8 cellular contexts compared by ENCODE assay signal in genomic region chr2:71100195-71100964, GRCh38. TPM values are rescaled to one million over a fixed set of nuclear protein-coding genes. Genes with fewer than 3 reads are reported as not detected.
DNase-seq lines count a peak whose midpoint lies in the region; ATAC-seq, FAIRE-seq and TF ChIP-seq lines count a peak whose summit lies in the region.

No MANE protein-coding gene starts in this region.

- no peak for FAIRE-seq in urothelium cell line (lab: Jason Lieb, UNC)

- H3K27me3 ChIP-seq in neural progenitor cell = no peaks in the 10 kb centered on the region

- peak; percentile 1 for DNase-seq in DMS153 (lab: John Stamatoyannopoulos, UW)
- DNase-seq in NOMO-1 treated with DMSO at 0.1 percent for 48 hours (lab: John Stamatoyannopoulos, UW; ENCODE audit: unreplicated experiment) = peak; percentile 45
- peak; percentile 26 for DNase-seq in activated T-cell treated with anti-CD3 and anti-CD28 coated beads for 24 hours (ENCODE audit: low read depth)
- DNase-seq in fibroblast of peridontal ligament (ENCODE audit: extremely low read depth) = peak; percentile 69
- peak; percentile 57 for DNase-seq in neural progenitor cell (ENCODE audit: low spot score)
- DNase-seq in urothelium cell line (ENCODE audit: low spot score) = peak; percentile 80

- no peaks in the 10 kb centered on the region for H3K79me2 ChIP-seq in neural progenitor cell (ENCODE audit: low read depth)

- H4K20me1 ChIP-seq in neural progenitor cell (ENCODE audit: low read depth) = no peaks in the 10 kb centered on the region

- no peaks in the 10 kb centered on the region for H3K9me3 ChIP-seq in neural progenitor cell (ENCODE audit: low read depth)

- ATAC-seq in HG03175 (IDR thresholded peaks at IDR 0.05; ENCODE audit: unreplicated experiment) = peak; percentile 49
- no peak for ATAC-seq in GM21447 (IDR thresholded peaks at IDR 0.05; ENCODE audit: unreplicated experiment)

- H3K27ac ChIP-seq in neural progenitor cell = no peak overlapping the region

- no peaks in the 10 kb centered on the region for H3K4me1 Mint-ChIP-seq in neural progenitor cell

- no peaks in the 10 kb centered on the region for H3K36me3 ChIP-seq in neural progenitor cell

- H3K27ac Mint-ChIP-seq in neural progenitor cell = no peak overlapping the region

- peaks cover 3% of the 10 kb centered on the region for H3K9me3 Mint-ChIP-seq in neural progenitor cell

- H3K36me3 Mint-ChIP-seq in neural progenitor cell = no peaks in the 10 kb centered on the region

- H2AFZ ChIP-seq in neural progenitor cell (replicated peaks) = peak overlapping the region; percentile 71

- H3K27me3 Mint-ChIP-seq in neural progenitor cell (ENCODE audit: insufficient read depth, low read depth) = peaks cover 3% of the 10 kb centered on the region

- no peaks in the 10 kb centered on the region for H3F3A ChIP-seq in neural progenitor cell (ENCODE audit: low read depth)

- no peaks in the 10 kb centered on the region for H3K4me1 ChIP-seq in neural progenitor cell

- no peak overlapping the region for H3K4me3 ChIP-seq in neural progenitor cell

- no peak overlapping the region for H3K4me2 ChIP-seq in neural progenitor cell

- no peak overlapping the region for H3K4me3 Mint-ChIP-seq in neural progenitor cell

- peak; percentile 71 for TF ChIP-seq CTCF in neural progenitor cell (IDR thresholded peaks at IDR 0.05)

- no peak overlapping the region for H3K9ac ChIP-seq in neural progenitor cell

RNA-seq across cellular contexts. Expression of gene MCEE, which starts 29.6 kb away (rescaled TPM):
- total RNA-seq in neural progenitor cell (ENCODE audit: low replicate concordance) = 8.0 and 24.7 TPM in 2 replicates

RNA-seq across cellular contexts. Expression of gene MPHOSPH10, which starts 30.1 kb away (rescaled TPM):
- total RNA-seq in neural progenitor cell (ENCODE audit: low replicate concordance) = 15.2 and 29.6 TPM in 2 replicates

RNA-seq across cellular contexts. Expression of gene NAGK, which starts 31.9 kb away (rescaled TPM):
- 18.4 and 43.5 TPM in 2 replicates for total RNA-seq in neural progenitor cell (ENCODE audit: low replicate concordance)

Comparison
In these comparisons a context has a peak if more than half of its experiments do, and no peak if none do; other contexts are left out.
1. DNase-seq: peak in every context shown above with its lines; median percentile 80 in urothelium cell line; 69 in fibroblast of peridontal ligament; 57 in neural progenitor cell; 45 in NOMO-1 treated with DMSO at 0.1 percent for 48 hours; 26 in activated T-cell treated with anti-CD3 and anti-CD28 coated beads for 24 hours; 1 in DMS153.